1 cellular context compared by ENCODE assay signal in the genomic region with DNA sequence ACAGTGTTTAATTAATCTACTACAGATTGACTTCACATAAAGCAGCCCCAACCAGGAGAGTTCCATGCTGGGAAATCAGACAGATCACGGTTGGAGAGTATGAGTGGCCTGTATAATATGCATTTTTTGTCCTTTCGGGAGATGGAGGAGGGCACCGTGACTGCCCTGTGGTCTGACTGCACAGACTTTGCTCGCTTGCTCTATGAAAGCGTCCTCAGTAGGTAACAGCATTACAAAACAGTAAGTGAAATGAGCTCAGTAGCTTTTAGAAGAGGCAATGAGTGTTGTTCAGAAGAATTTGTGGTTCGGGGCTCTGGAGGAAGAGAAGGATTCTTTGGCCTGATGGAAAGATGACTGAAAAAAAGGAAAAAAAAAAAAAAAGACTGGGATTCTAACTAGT.
TF ChIP-seq lines count a peak whose summit lies in the region.

No MANE protein-coding gene starts in this region.

TF ChIP-seq in HepG2, 621 proteins besides CTCF, POLR2A, EP300 and RAD21:
- TF ChIP-seq, protein P1, sequence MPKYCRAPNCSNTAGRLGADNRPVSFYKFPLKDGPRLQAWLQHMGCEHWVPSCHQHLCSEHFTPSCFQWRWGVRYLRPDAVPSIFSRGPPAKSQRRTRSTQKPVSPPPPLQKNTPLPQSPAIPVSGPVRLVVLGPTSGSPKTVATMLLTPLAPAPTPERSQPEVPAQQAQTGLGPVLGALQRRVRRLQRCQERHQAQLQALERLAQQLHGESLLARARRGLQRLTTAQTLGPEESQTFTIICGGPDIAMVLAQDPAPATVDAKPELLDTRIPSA (CRISPR knock-in tag; IDR thresholded peaks at IDR 0.05; ENCODE audit: borderline replicate concordance): no peak
- TF ChIP-seq NFE2L1 (CRISPR knock-in tag; IDR thresholded peaks at IDR 0.05; ENCODE audit: borderline replicate concordance): no peak
- TF ChIP-seq, protein P2, sequence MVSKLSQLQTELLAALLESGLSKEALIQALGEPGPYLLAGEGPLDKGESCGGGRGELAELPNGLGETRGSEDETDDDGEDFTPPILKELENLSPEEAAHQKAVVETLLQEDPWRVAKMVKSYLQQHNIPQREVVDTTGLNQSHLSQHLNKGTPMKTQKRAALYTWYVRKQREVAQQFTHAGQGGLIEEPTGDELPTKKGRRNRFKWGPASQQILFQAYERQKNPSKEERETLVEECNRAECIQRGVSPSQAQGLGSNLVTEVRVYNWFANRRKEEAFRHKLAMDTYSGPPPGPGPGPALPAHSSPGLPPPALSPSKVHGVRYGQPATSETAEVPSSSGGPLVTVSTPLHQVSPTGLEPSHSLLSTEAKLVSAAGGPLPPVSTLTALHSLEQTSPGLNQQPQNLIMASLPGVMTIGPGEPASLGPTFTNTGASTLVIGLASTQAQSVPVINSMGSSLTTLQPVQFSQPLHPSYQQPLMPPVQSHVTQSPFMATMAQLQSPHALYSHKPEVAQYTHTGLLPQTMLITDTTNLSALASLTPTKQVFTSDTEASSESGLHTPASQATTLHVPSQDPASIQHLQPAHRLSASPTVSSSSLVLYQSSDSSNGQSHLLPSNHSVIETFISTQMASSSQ (IDR thresholded peaks at IDR 0.05; ENCODE audit: low read depth): no peak
- TF ChIP-seq, protein P2 (CRISPR knock-in tag; IDR thresholded peaks at IDR 0.05; ENCODE audit: borderline replicate concordance): no peak
- no peak for TF ChIP-seq KLF16 (CRISPR knock-in tag; IDR thresholded peaks at IDR 0.05)
- TF ChIP-seq ZNF572 (CRISPR knock-in tag; IDR thresholded peaks at IDR 0.05): no peak
- no peak for TF ChIP-seq TBL1XR1 (IDR thresholded peaks at IDR 0.05; ENCODE audit: borderline replicate concordance, low read length, partially characterized antibody)
- no peak for TF ChIP-seq ETV5 (CRISPR knock-in tag; IDR thresholded peaks at IDR 0.05; ENCODE audit: borderline replicate concordance)
- no peak for TF ChIP-seq E2F5 (CRISPR knock-in tag; conservative IDR thresholded peaks at IDR 0.05)
- TF ChIP-seq FIP1L1 (IDR thresholded peaks at IDR 0.05; ENCODE audit: borderline replicate concordance, insufficient read depth, low read depth, low read length): no peak
- no peak for TF ChIP-seq HDAC2 (CRISPR knock-in tag; IDR thresholded peaks at IDR 0.05)
- TF ChIP-seq ARID2 (CRISPR knock-in tag; IDR thresholded peaks at IDR 0.05; ENCODE audit: borderline replicate concordance): no peak
- TF ChIP-seq ARHGAP35 (CRISPR knock-in tag; IDR thresholded peaks at IDR 0.05; ENCODE audit: borderline replicate concordance): no peak
- no peak for TF ChIP-seq ZSCAN29 (CRISPR knock-in tag; conservative IDR thresholded peaks at IDR 0.05)
- TF ChIP-seq ZNF251 (CRISPR knock-in tag; IDR thresholded peaks at IDR 0.05): no peak
